In the genomic region with DNA sequence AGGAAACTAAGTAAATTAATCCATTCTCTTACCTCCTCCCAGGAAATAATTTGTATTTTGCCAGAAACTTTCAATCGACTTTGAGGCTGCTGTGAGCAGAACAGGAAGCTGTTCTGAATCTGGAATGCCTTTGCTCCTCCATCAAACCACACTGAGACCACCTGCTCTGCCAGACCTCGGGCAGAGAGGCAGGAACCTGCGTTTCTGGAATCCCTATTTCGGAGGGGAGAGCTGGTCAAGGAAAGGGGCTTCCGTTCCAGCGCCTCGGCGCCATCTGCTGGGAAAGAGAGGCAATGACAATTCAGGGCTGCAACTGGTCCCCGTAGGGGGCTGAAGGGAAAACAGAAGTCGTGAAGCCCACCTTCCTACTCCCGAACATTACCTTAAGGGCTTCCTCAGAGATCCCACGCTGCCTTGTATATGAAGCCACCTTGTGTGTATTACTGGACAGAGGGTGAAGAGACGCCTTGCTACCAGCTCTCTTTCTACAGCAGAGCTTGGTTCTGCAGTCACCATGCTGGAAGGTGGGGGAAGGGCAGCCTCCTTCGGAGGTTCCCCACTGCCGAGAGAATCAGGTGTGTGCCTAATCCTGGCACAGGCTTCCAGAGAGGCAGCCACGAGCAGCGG, we compare ENCODE assay signal across 1 cellular context.
TF ChIP-seq lines count a peak whose summit lies in the region.

No MANE protein-coding gene starts in this region.

TF ChIP-seq in K562, 482 proteins besides CTCF, POLR2A, EP300 and RAD21 (continued from another document and continues in another):
- TF ChIP-seq POLR3G (IDR thresholded peaks at IDR 0.05; ENCODE audit: extremely low read depth, insufficient read length, insufficient replicate concordance) (no peak), U2AF2 (optimal IDR thresholded peaks at IDR 0.05; ENCODE audit: low read depth, low read length) (no peak), NFRKB (IDR thresholded peaks at IDR 0.05; ENCODE audit: low read depth) (no peak), SUPT5H (IDR thresholded peaks at IDR 0.05) (no peak), RFX5 (IDR thresholded peaks at IDR 0.05; ENCODE audit: low read depth, low read length) (no peak), MTA1 (IDR thresholded peaks at IDR 0.05; ENCODE audit: borderline replicate concordance) (0 out of 2 replicates have a peak, but pooled peaks have one; percentile 36), JUNB (CRISPR knock-in tag; conservative IDR thresholded peaks at IDR 0.05) (no peak), CC2D1A (IDR thresholded peaks at IDR 0.05) (peak; percentile 90), STAT5A (IDR thresholded peaks at IDR 0.05; ENCODE audit: borderline replicate concordance, low read length) (no peak), MAFK (IDR thresholded peaks at IDR 0.05; ENCODE audit: low read length) (peak; percentile 11; the same call in 1 of the 2 replicates), ZNF77 (CRISPR knock-in tag; IDR thresholded peaks at IDR 0.05) (no peak)
- TF ChIP-seq, protein P1, sequence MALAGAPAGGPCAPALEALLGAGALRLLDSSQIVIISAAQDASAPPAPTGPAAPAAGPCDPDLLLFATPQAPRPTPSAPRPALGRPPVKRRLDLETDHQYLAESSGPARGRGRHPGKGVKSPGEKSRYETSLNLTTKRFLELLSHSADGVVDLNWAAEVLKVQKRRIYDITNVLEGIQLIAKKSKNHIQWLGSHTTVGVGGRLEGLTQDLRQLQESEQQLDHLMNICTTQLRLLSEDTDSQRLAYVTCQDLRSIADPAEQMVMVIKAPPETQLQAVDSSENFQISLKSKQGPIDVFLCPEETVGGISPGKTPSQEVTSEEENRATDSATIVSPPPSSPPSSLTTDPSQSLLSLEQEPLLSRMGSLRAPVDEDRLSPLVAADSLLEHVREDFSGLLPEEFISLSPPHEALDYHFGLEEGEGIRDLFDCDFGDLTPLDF (CRISPR knock-in tag; IDR thresholded peaks at IDR 0.05) = no peak
- TF ChIP-seq, protein P2, sequence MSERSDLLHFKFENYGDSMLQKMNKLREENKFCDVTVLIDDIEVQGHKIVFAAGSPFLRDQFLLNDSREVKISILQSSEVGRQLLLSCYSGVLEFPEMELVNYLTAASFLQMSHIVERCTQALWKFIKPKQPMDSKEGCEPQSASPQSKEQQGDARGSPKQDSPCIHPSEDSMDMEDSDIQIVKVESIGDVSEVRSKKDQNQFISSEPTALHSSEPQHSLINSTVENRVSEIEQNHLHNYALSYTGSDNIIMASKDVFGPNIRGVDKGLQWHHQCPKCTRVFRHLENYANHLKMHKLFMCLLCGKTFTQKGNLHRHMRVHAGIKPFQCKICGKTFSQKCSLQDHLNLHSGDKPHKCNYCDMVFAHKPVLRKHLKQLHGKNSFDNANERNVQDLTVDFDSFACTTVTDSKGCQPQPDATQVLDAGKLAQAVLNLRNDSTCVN (CRISPR knock-in tag; IDR thresholded peaks at IDR 0.05) = no peak
- TF ChIP-seq, protein P3, sequence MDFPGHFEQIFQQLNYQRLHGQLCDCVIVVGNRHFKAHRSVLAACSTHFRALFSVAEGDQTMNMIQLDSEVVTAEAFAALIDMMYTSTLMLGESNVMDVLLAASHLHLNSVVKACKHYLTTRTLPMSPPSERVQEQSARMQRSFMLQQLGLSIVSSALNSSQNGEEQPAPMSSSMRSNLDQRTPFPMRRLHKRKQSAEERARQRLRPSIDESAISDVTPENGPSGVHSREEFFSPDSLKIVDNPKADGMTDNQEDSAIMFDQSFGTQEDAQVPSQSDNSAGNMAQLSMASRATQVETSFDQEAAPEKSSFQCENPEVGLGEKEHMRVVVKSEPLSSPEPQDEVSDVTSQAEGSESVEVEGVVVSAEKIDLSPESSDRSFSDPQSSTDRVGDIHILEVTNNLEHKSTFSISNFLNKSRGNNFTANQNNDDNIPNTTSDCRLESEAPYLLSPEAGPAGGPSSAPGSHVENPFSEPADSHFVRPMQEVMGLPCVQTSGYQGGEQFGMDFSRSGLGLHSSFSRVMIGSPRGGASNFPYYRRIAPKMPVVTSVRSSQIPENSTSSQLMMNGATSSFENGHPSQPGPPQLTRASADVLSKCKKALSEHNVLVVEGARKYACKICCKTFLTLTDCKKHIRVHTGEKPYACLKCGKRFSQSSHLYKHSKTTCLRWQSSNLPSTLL (IDR thresholded peaks at IDR 0.05) = no peak
- TF ChIP-seq, protein P4, sequence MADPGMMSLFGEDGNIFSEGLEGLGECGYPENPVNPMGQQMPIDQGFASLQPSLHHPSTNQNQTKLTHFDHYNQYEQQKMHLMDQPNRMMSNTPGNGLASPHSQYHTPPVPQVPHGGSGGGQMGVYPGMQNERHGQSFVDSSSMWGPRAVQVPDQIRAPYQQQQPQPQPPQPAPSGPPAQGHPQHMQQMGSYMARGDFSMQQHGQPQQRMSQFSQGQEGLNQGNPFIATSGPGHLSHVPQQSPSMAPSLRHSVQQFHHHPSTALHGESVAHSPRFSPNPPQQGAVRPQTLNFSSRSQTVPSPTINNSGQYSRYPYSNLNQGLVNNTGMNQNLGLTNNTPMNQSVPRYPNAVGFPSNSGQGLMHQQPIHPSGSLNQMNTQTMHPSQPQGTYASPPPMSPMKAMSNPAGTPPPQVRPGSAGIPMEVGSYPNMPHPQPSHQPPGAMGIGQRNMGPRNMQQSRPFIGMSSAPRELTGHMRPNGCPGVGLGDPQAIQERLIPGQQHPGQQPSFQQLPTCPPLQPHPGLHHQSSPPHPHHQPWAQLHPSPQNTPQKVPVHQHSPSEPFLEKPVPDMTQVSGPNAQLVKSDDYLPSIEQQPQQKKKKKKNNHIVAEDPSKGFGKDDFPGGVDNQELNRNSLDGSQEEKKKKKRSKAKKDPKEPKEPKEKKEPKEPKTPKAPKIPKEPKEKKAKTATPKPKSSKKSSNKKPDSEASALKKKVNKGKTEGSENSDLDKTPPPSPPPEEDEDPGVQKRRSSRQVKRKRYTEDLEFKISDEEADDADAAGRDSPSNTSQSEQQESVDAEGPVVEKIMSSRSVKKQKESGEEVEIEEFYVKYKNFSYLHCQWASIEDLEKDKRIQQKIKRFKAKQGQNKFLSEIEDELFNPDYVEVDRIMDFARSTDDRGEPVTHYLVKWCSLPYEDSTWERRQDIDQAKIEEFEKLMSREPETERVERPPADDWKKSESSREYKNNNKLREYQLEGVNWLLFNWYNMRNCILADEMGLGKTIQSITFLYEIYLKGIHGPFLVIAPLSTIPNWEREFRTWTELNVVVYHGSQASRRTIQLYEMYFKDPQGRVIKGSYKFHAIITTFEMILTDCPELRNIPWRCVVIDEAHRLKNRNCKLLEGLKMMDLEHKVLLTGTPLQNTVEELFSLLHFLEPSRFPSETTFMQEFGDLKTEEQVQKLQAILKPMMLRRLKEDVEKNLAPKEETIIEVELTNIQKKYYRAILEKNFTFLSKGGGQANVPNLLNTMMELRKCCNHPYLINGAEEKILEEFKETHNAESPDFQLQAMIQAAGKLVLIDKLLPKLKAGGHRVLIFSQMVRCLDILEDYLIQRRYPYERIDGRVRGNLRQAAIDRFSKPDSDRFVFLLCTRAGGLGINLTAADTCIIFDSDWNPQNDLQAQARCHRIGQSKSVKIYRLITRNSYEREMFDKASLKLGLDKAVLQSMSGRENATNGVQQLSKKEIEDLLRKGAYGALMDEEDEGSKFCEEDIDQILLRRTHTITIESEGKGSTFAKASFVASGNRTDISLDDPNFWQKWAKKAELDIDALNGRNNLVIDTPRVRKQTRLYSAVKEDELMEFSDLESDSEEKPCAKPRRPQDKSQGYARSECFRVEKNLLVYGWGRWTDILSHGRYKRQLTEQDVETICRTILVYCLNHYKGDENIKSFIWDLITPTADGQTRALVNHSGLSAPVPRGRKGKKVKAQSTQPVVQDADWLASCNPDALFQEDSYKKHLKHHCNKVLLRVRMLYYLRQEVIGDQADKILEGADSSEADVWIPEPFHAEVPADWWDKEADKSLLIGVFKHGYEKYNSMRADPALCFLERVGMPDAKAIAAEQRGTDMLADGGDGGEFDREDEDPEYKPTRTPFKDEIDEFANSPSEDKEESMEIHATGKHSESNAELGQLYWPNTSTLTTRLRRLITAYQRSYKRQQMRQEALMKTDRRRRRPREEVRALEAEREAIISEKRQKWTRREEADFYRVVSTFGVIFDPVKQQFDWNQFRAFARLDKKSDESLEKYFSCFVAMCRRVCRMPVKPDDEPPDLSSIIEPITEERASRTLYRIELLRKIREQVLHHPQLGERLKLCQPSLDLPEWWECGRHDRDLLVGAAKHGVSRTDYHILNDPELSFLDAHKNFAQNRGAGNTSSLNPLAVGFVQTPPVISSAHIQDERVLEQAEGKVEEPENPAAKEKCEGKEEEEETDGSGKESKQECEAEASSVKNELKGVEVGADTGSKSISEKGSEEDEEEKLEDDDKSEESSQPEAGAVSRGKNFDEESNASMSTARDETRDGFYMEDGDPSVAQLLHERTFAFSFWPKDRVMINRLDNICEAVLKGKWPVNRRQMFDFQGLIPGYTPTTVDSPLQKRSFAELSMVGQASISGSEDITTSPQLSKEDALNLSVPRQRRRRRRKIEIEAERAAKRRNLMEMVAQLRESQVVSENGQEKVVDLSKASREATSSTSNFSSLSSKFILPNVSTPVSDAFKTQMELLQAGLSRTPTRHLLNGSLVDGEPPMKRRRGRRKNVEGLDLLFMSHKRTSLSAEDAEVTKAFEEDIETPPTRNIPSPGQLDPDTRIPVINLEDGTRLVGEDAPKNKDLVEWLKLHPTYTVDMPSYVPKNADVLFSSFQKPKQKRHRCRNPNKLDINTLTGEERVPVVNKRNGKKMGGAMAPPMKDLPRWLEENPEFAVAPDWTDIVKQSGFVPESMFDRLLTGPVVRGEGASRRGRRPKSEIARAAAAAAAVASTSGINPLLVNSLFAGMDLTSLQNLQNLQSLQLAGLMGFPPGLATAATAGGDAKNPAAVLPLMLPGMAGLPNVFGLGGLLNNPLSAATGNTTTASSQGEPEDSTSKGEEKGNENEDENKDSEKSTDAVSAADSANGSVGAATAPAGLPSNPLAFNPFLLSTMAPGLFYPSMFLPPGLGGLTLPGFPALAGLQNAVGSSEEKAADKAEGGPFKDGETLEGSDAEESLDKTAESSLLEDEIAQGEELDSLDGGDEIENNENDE (IDR thresholded peaks at IDR 0.05; ENCODE audit: low read depth, low read length) = no peak
- TF ChIP-seq, protein P5, sequence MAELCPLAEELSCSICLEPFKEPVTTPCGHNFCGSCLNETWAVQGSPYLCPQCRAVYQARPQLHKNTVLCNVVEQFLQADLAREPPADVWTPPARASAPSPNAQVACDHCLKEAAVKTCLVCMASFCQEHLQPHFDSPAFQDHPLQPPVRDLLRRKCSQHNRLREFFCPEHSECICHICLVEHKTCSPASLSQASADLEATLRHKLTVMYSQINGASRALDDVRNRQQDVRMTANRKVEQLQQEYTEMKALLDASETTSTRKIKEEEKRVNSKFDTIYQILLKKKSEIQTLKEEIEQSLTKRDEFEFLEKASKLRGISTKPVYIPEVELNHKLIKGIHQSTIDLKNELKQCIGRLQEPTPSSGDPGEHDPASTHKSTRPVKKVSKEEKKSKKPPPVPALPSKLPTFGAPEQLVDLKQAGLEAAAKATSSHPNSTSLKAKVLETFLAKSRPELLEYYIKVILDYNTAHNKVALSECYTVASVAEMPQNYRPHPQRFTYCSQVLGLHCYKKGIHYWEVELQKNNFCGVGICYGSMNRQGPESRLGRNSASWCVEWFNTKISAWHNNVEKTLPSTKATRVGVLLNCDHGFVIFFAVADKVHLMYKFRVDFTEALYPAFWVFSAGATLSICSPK (IDR thresholded peaks at IDR 0.05; ENCODE audit: borderline replicate concordance) = no peak
- TF ChIP-seq, protein P6, sequence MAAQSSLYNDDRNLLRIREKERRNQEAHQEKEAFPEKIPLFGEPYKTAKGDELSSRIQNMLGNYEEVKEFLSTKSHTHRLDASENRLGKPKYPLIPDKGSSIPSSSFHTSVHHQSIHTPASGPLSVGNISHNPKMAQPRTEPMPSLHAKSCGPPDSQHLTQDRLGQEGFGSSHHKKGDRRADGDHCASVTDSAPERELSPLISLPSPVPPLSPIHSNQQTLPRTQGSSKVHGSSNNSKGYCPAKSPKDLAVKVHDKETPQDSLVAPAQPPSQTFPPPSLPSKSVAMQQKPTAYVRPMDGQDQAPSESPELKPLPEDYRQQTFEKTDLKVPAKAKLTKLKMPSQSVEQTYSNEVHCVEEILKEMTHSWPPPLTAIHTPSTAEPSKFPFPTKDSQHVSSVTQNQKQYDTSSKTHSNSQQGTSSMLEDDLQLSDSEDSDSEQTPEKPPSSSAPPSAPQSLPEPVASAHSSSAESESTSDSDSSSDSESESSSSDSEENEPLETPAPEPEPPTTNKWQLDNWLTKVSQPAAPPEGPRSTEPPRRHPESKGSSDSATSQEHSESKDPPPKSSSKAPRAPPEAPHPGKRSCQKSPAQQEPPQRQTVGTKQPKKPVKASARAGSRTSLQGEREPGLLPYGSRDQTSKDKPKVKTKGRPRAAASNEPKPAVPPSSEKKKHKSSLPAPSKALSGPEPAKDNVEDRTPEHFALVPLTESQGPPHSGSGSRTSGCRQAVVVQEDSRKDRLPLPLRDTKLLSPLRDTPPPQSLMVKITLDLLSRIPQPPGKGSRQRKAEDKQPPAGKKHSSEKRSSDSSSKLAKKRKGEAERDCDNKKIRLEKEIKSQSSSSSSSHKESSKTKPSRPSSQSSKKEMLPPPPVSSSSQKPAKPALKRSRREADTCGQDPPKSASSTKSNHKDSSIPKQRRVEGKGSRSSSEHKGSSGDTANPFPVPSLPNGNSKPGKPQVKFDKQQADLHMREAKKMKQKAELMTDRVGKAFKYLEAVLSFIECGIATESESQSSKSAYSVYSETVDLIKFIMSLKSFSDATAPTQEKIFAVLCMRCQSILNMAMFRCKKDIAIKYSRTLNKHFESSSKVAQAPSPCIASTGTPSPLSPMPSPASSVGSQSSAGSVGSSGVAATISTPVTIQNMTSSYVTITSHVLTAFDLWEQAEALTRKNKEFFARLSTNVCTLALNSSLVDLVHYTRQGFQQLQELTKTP (IDR thresholded peaks at IDR 0.05; ENCODE audit: low read depth in 1 of 2, partially characterized antibody in 2 of 2) = peak in 1 of 2 experiments; percentile 49
- TF ChIP-seq, protein P7, sequence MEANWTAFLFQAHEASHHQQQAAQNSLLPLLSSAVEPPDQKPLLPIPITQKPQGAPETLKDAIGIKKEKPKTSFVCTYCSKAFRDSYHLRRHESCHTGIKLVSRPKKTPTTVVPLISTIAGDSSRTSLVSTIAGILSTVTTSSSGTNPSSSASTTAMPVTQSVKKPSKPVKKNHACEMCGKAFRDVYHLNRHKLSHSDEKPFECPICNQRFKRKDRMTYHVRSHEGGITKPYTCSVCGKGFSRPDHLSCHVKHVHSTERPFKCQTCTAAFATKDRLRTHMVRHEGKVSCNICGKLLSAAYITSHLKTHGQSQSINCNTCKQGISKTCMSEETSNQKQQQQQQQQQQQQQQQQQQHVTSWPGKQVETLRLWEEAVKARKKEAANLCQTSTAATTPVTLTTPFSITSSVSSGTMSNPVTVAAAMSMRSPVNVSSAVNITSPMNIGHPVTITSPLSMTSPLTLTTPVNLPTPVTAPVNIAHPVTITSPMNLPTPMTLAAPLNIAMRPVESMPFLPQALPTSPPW (CRISPR knock-in tag; IDR thresholded peaks at IDR 0.05) = peak; percentile 30; the same call in 1 of the 2 replicates
